In genomic region chr10:95287281-95287680, GRCh38 we compare ENCODE assay signal across 15 cellular contexts. TPM values are rescaled to one million over a fixed set of nuclear protein-coding genes. Genes with fewer than 3 reads are reported as not detected.
A peak's percentile ranks its signal among the peaks of the same experiment; 100 is the strongest.
DNase-seq lines count a peak whose midpoint lies in the region; ATAC-seq, FAIRE-seq and TF ChIP-seq lines count a peak whose summit lies in the region.
"Had no signal": no experiment of that assay in that cellular context is flagged by ENCODE, and none has a peak within 500 bp of the region (broad histone marks: within the 10 kb centered on the region; RNA-seq: fewer than 3 reads in every experiment).

No MANE protein-coding gene starts in this region.

- peaks cover 26% of the 10 kb centered on the region for H3K4me1 ChIP-seq in endothelial cell of umbilical vein (ENCODE audit: control insufficient read depth, extremely low read depth, insufficient read depth, low read length)
- peaks cover 45 to 57% of the 10 kb centered on the region in 2 donors for H3K4me1 ChIP-seq in mucosa of rectum (ENCODE audit: control insufficient read depth in 2 of 2, insufficient read depth in 2 of 2, low read length in 2 of 2)
- peaks cover 69% of the 10 kb centered on the region for H3K4me1 ChIP-seq in vagina

- no peak overlapping the region for H3K27ac Mint-ChIP-seq in activated CD4-positive, alpha-beta T cell treated with anti-CD3 and anti-CD28 coated beads for 36 hours

- intact Hi-C loops in endothelial cell of umbilical vein (cut with micrococcal nuclease): no loop called here
- intact Hi-C loops in vagina (cut with DNase I): no loop called here
- intact Hi-C loops in activated CD4-positive, alpha-beta T cell treated with anti-CD3 and anti-CD28 coated beads for 36 hours (cut with DNase I, micrococcal nuclease): no loop called here

- POLR2A ChIA-PET in endothelial cell of umbilical vein (lab: Charles Lee): no interaction called here
- POLR2A ChIA-PET in activated CD4-positive, alpha-beta T cell treated with anti-CD3 and anti-CD28 coated beads for 36 hours (lab: Charles Lee): no interaction called here

- DNase-seq in DMS79 treated with DMSO at 0.1 percent for 48 hours (lab: John Stamatoyannopoulos, UW) (peak; percentile 9), DMS79 (lab: John Stamatoyannopoulos, UW) (no peak), endothelial cell of umbilical vein (ENCODE audit: low read depth, low spot score) (no peak), vagina (ENCODE audit: extremely low spot score in 2 of 2) (peak in 1 of 2 donors; percentile 32), DMS 273 treated with DMSO at 0.1 percent for 48 hours (lab: John Stamatoyannopoulos, UW) (no peak), NCI-H1048 (lab: John Stamatoyannopoulos, UW) (no peak)
- no peak for DNase-seq in activated CD4-positive, alpha-beta T cell treated with anti-CD3 and anti-CD28 coated beads for 36 hours
- DNase-seq: adrenal gland; NCI-H2107; stimulated activated naive CD4-positive, alpha-beta T cell had no signal

- no peaks in the 10 kb centered on the region for H3K9me1 ChIP-seq in endothelial cell of umbilical vein (replicated peaks; ENCODE audit: control insufficient read depth, extremely low read depth, insufficient read depth, low read length)

- H3K9me3 ChIP-seq in endothelial cell of umbilical vein (replicated peaks; ENCODE audit: control insufficient read depth, insufficient read depth, low read length) (no peaks in the 10 kb centered on the region), mucosa of rectum (ENCODE audit: control insufficient read depth in 2 of 2, low read length in 2 of 2) (no peaks in the 10 kb centered on the region), vagina (no peaks in the 10 kb centered on the region)
- H3K9me3 ChIP-seq: adrenal gland had no signal

- H3K79me2 ChIP-seq in endothelial cell of umbilical vein (ENCODE audit: control insufficient read depth, insufficient read depth, low read length): peaks cover 62% of the 10 kb centered on the region

- H3K27me3 Mint-ChIP-seq in activated CD4-positive, alpha-beta T cell treated with anti-CD3 and anti-CD28 coated beads for 36 hours: peaks cover 37% of the 10 kb centered on the region

- TF ChIP-seq POLR2A in endothelial cell of umbilical vein (IDR thresholded peaks at IDR 0.05; ENCODE audit: low read depth, low read length) (no peak), vagina (IDR thresholded peaks at IDR 0.05) (no peak)

- H4K20me1 ChIP-seq in endothelial cell of umbilical vein (replicated peaks; ENCODE audit: control insufficient read depth, extremely low read depth, insufficient read depth, low read length): no peaks in the 10 kb centered on the region

- no peak for TF ChIP-seq CTCF in endothelial cell of umbilical vein (IDR thresholded peaks at IDR 0.05; ENCODE audit: extremely low read depth in 1 of 2, insufficient read depth in 1 of 2, low read depth in 1 of 2, low read length in 2 of 2)
- TF ChIP-seq CTCF in vagina (IDR thresholded peaks at IDR 0.05): no peak

- H3K27ac ChIP-seq in endothelial cell of umbilical vein (ENCODE audit: insufficient read depth, low read depth, low read length): no peak overlapping the region
- H3K27ac ChIP-seq in mucosa of rectum (ENCODE audit: low read depth in 2 of 2, low read length in 2 of 2): peak overlapping the region; percentile 71 to 73
- H3K27ac ChIP-seq in vagina: peak overlapping the region; percentile 94
- H3K27ac ChIP-seq: 22Rv1, adrenal gland, KMS-11, VCaP had no signal

- no peaks in the 10 kb centered on the region for H3K36me3 Mint-ChIP-seq in activated CD4-positive, alpha-beta T cell treated with anti-CD3 and anti-CD28 coated beads for 36 hours (ENCODE audit: low read depth)

- no peak overlapping the region for H2AFZ ChIP-seq in endothelial cell of umbilical vein (ENCODE audit: low read depth, low read length)

- ATAC-seq in activated CD4-positive, alpha-beta T cell treated with anti-CD3 and anti-CD28 coated beads for 36 hours: no peak

- no peaks in the 10 kb centered on the region for H3K27me3 ChIP-seq in endothelial cell of umbilical vein (ENCODE audit: control insufficient read depth in 2 of 2, insufficient read depth in 2 of 2, low read length in 2 of 2)
- no peaks in the 10 kb centered on the region for H3K27me3 ChIP-seq in mucosa of rectum (ENCODE audit: control insufficient read depth in 2 of 2, insufficient read depth in 2 of 2, low read length in 2 of 2)
- no peaks in the 10 kb centered on the region for H3K27me3 ChIP-seq in vagina
- H3K27me3 ChIP-seq: adrenal gland had no signal

- H3K4me3 ChIP-seq in endothelial cell of umbilical vein (replicated peaks in 1 of 3; ENCODE audit: insufficient read depth in 1 of 3, low read depth in 1 of 3, low read length in 3 of 3) (no peak overlapping the region), mucosa of rectum (ENCODE audit: low read length in 2 of 2) (peak overlapping the region; percentile 33 to 85), vagina (no peak overlapping the region)
- H3K4me3 ChIP-seq: adrenal gland had no signal

- H3K9ac ChIP-seq in endothelial cell of umbilical vein (replicated peaks; ENCODE audit: extremely low read depth, insufficient read depth, low read length): no peak overlapping the region
- peak overlapping the region; percentile 20 to 60 for H3K9ac ChIP-seq in mucosa of rectum (ENCODE audit: low read depth in 1 of 2, low read length in 2 of 2)
- H3K9ac ChIP-seq: KMS-11 had no signal

- dilution Hi-C loops in endothelial cell of umbilical vein (cut with MboI; ENCODE audit: extremely low pct_ligation_motif_present, low sequenced_read_pairs): no loop called here

- H3K4me3 Mint-ChIP-seq in activated CD4-positive, alpha-beta T cell treated with anti-CD3 and anti-CD28 coated beads for 36 hours: no peak overlapping the region

- no peak for FAIRE-seq in endothelial cell of umbilical vein (lab: Jason Lieb, UNC)

- H3K4me1 Mint-ChIP-seq in activated CD4-positive, alpha-beta T cell treated with anti-CD3 and anti-CD28 coated beads for 36 hours: peaks cover 5% of the 10 kb centered on the region

- H3K4me2 ChIP-seq in endothelial cell of umbilical vein (ENCODE audit: insufficient read depth, low read length): peak overlapping the region; percentile 28
- H3K4me2 ChIP-seq: KMS-11 had no signal

- H3K9me3 Mint-ChIP-seq in activated CD4-positive, alpha-beta T cell treated with anti-CD3 and anti-CD28 coated beads for 36 hours (ENCODE audit: low read depth): no peaks in the 10 kb centered on the region
- H3K9me3 Mint-ChIP-seq: neural crest cell had no signal

- CTCF ChIA-PET in endothelial cell of umbilical vein (lab: Charles Lee): interaction anchor here (1.2 to 2.6 kb wide), 4 partner anchors 11 to 76 kb away, joined by 3 to 16 read pairs (median 7); no protein-coding TSS in a partner anchor
- CTCF ChIA-PET in activated CD4-positive, alpha-beta T cell treated with anti-CD3 and anti-CD28 coated beads for 36 hours (lab: Charles Lee): no interaction called here

- H3K36me3 ChIP-seq in endothelial cell of umbilical vein (ENCODE audit: control insufficient read depth in 2 of 2, extremely low read depth in 1 of 2, insufficient read depth in 2 of 2, low read length in 2 of 2) (no peaks in the 10 kb centered on the region), mucosa of rectum (ENCODE audit: control insufficient read depth in 2 of 2, insufficient read depth in 2 of 2, low read length in 2 of 2) (peaks cover 0 to 3% of the 10 kb centered on the region in 2 donors), vagina (no peaks in the 10 kb centered on the region)
- H3K36me3 ChIP-seq: adrenal gland had no signal

- no TSS peak for BruUV-seq in endothelial cell of umbilical vein (replicated peaks; lab: Mats Ljungman, UMichigan)

TF ChIP-seq in endothelial cell of umbilical vein, 7 proteins besides CTCF, POLR2A, EP300 and RAD21:
- TF ChIP-seq MYC (IDR thresholded peaks at IDR 0.05; ENCODE audit: low read depth, low read length) (no peak), EZH2 (IDR thresholded peaks at IDR 0.05; ENCODE audit: borderline replicate concordance, low read depth, low read length, severe bottlenecking) (no peak), GATA2 (IDR thresholded peaks at IDR 0.05; ENCODE audit: insufficient read depth, insufficient read length, low read depth, low read length) (no peak), JUN (IDR thresholded peaks at IDR 0.05; ENCODE audit: borderline replicate concordance, insufficient read depth, insufficient read length, low read depth) (no peak), FOS (IDR thresholded peaks at IDR 0.05; ENCODE audit: borderline replicate concordance, insufficient read depth, low read length) (no peak)
- TF ChIP-seq, protein P1, sequence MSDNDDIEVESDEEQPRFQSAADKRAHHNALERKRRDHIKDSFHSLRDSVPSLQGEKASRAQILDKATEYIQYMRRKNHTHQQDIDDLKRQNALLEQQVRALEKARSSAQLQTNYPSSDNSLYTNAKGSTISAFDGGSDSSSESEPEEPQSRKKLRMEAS (IDR thresholded peaks at IDR 0.05; ENCODE audit: insufficient read depth, insufficient read length): no peak

RNA-seq across cellular contexts. Expression of gene PDLIM1, which starts 3.5 kb away (rescaled TPM):
- total RNA-seq in endothelial cell of umbilical vein: 70.4 and 122 TPM in 2 replicates
- polyA plus RNA-seq in endothelial cell of umbilical vein: 84.8 and 91.1 TPM in 2 replicates
- 102 and 105 TPM in 2 replicates for polyA plus RNA-seq in endothelial cell of umbilical vein (2011; cell fraction: cytosol; rRNA removed)
- polyA plus RNA-seq in endothelial cell of umbilical vein (2011; cell fraction: nucleus; rRNA removed): 49.1 and 58.9 TPM in 2 replicates
- polyA plus RNA-seq in endothelial cell of umbilical vein (2012): 192 and 244 TPM in 2 replicates
- 67.0 and 86.1 TPM in 2 replicates for polyA minus RNA-seq in endothelial cell of umbilical vein
- 12.6 TPM for polyA minus RNA-seq in endothelial cell of umbilical vein (2011; cell fraction: cytosol; rRNA and poly(A)+ RNA removed)
- 32.6 and 32.8 TPM in 2 replicates for polyA minus RNA-seq in endothelial cell of umbilical vein (2011; cell fraction: nucleus; rRNA and poly(A)+ RNA removed)
- 181 TPM for total RNA-seq in vagina
- total RNA-seq in activated CD4-positive, alpha-beta T cell treated with anti-CD3 and anti-CD28 coated beads for 36 hours: under 1 TPM; 0.34 to 0.53 TPM

Comparison
In these comparisons a context has a peak if more than half of its experiments do, and no peak if none do; other contexts are left out.
1. H3K4me3 ChIP-seq: peak in mucosa of rectum (2 of 2); none in endothelial cell of umbilical vein (0 of 3) and vagina (0 of 2).
2. RNA of gene PDLIM1, which starts 3.5 kb away (total RNA-seq): 181 TPM in vagina (single experiment) and 70.4 to 122 TPM in endothelial cell of umbilical vein; 0.34 to 0.53 TPM in activated CD4-positive, alpha-beta T cell treated with anti-CD3 and anti-CD28 coated beads for 36 hours; every median in the first group is over 10 times any median in the second.